12 cellular contexts compared by ENCODE assay signal in the genomic region with DNA sequence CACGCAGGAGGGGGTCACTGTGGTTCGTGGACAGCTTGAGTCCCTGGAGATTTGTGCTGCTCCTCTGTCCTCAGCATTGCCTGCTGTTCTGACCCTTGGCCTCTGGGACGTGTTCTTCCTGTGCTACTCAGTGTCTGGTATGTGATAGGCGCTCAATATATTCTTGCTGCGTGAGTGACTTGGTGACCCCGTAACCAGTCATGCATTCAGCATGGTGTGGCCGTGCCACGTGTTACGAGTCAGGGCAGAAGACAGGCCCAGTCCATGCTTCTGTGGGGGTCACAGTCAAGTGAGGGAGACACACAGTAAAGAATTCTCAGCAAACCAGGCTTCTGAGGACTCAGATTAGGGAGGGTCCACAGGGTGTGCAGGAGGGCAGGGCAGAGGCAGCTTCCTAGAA. TPM values are rescaled to one million over a fixed set of nuclear protein-coding genes. Genes with fewer than 3 reads are reported as not detected.
DNase-seq lines count a peak whose midpoint lies in the region; ATAC-seq and TF ChIP-seq lines count a peak whose summit lies in the region.
"Had no signal": no experiment of that assay in that cellular context is flagged by ENCODE, and none has a peak within 500 bp of the region (broad histone marks: within the 10 kb centered on the region; RNA-seq: fewer than 3 reads in every experiment).

No MANE protein-coding gene starts in this region.

- no peak overlapping the region for H2BK12ac ChIP-seq in trophoblast cell (ENCODE audit: low read length)

- peaks cover 20 to 25% of the 10 kb centered on the region in 2 experiments for H3K4me1 ChIP-seq in trophoblast cell (ENCODE audit: control insufficient read depth in 1 of 2, insufficient read depth in 2 of 2, low read length in 2 of 2)
- peaks cover 0 to 85% (median 35%) of the 10 kb centered on the region in 3 donors for H3K4me1 ChIP-seq in gastroesophageal sphincter
- H3K4me1 ChIP-seq in CD8-positive, alpha-beta memory T cell (ENCODE audit: insufficient read depth, low read length), result peaks cover 64% of the 10 kb centered on the region

- no peak overlapping the region for H3K9ac ChIP-seq in trophoblast cell (ENCODE audit: low read length)
- H3K9ac ChIP-seq: KMS-11 had no signal

- POLR2A ChIA-PET in CD8-positive, alpha-beta memory T cell (lab: Charles Lee), result no interaction called here

- intact Hi-C loops in dendritic cell treated with granulocyte-macrophage colony-stimulating factor and Interleukin-4, amounts not matched to agents 40 ng/mL and 50 ng/mL, for 4 days (cut with micrococcal nuclease), result no loop called here

- no peaks in the 10 kb centered on the region for H3K79me1 ChIP-seq in trophoblast cell (ENCODE audit: low read length)

- H3K27me3 Mint-ChIP-seq in HFFc6 (ENCODE audit: insufficient read depth), result no peaks in the 10 kb centered on the region
- no peaks in the 10 kb centered on the region for H3K27me3 Mint-ChIP-seq in dendritic cell treated with granulocyte-macrophage colony-stimulating factor and Interleukin-4, amounts not matched to agents 40 ng/mL and 50 ng/mL, for 4 days
- H3K27me3 Mint-ChIP-seq in natural killer cell treated with Interleukin-12 subunit alpha and Interleukin-12 subunit beta and Interleukin-15 and Interleukin-18, amount 100 ng/mL, for 72 hours, result no peaks in the 10 kb centered on the region
- no peaks in the 10 kb centered on the region for H3K27me3 Mint-ChIP-seq in CD8-positive, alpha-beta memory T cell

- H3K4me3 ChIP-seq in trophoblast cell (ENCODE audit: low read depth, low read length), result no peak overlapping the region
- H3K4me3 ChIP-seq in gastroesophageal sphincter, result no peak overlapping the region
- H3K4me3 ChIP-seq in CD8-positive, alpha-beta memory T cell (ENCODE audit: low read length), result no peak overlapping the region
- H3K4me3 ChIP-seq: esophagus muscularis mucosa had no signal

- H3K14ac ChIP-seq in trophoblast cell (ENCODE audit: low read length), result no peak overlapping the region

- no peak overlapping the region for H4K91ac ChIP-seq in trophoblast cell (ENCODE audit: low read depth, low read length)

- WGBS in trophoblast cell (ENCODE audit: extremely low coverage, insufficient coverage, insufficient read length), result no CpG with 5 or more reads among the region's 9 CpGs
- WGBS in gastroesophageal sphincter (ENCODE audit: low coverage in 1 of 2), 2 donors, result 70 to 83% methylated on average over 2 of the region's 9 CpGs

- no peak overlapping the region for H4K12ac ChIP-seq in trophoblast cell (ENCODE audit: low read depth, low read length)

- peaks cover 22% of the 10 kb centered on the region for H3K79me2 ChIP-seq in trophoblast cell (ENCODE audit: control insufficient read depth, insufficient read depth, low read length, poor library complexity)

- no peak for TF ChIP-seq POLR2A in gastroesophageal sphincter (IDR thresholded peaks at IDR 0.05)

- H3K36me3 ChIP-seq in trophoblast cell (ENCODE audit: control insufficient read depth in 1 of 2, insufficient read depth in 2 of 2, low read length in 2 of 2) (peaks cover 0 to 8% of the 10 kb centered on the region in 2 experiments), gastroesophageal sphincter (no peaks in the 10 kb centered on the region)
- H3K36me3 ChIP-seq in CD8-positive, alpha-beta memory T cell (ENCODE audit: insufficient read depth, low read length), result no peaks in the 10 kb centered on the region

- H2BK120ac ChIP-seq in trophoblast cell (ENCODE audit: insufficient read depth, low read length, poor library complexity), result no peak overlapping the region

- H3K36me3 Mint-ChIP-seq in HFFc6 (ENCODE audit: low read depth), result peaks cover 11% of the 10 kb centered on the region; the same call in 1 of the 2 replicates
- peaks cover 33% of the 10 kb centered on the region for H3K36me3 Mint-ChIP-seq in dendritic cell treated with granulocyte-macrophage colony-stimulating factor and Interleukin-4, amounts not matched to agents 40 ng/mL and 50 ng/mL, for 4 days (ENCODE audit: low read depth)
- no peaks in the 10 kb centered on the region for H3K36me3 Mint-ChIP-seq in natural killer cell treated with Interleukin-12 subunit alpha and Interleukin-12 subunit beta and Interleukin-15 and Interleukin-18, amount 100 ng/mL, for 72 hours
- peaks cover 0 to 5% (median 2%) of the 10 kb centered on the region in 3 donors for H3K36me3 Mint-ChIP-seq in CD8-positive, alpha-beta memory T cell

- peak; percentile 63 for DNase-seq in HFFc6
- no peak for DNase-seq in trophoblast cell
- no peak for DNase-seq in natural killer cell treated with Interleukin-12 subunit alpha and Interleukin-12 subunit beta and Interleukin-15 and Interleukin-18, amount 100 ng/mL, for 72 hours (ENCODE audit: low spot score)
- no peak for DNase-seq in CD8-positive, alpha-beta memory T cell
- DNase-seq: activated CD4-positive, alpha-beta T cell treated with anti-CD3 and anti-CD28 coated beads for 1 hour; activated naive CD4-positive, alpha-beta T cell treated with anti-CD3 and anti-CD28 coated beads, Interleukin-2, amount 50 U/mL, for 16 hours; left ventricle myocardium superior; SHP77 treated with DMSO at 0.1 percent for 48 hours had no signal

- H3K27me3 ChIP-seq in trophoblast cell (ENCODE audit: insufficient read depth, low read length) (no peaks in the 10 kb centered on the region), gastroesophageal sphincter (no peaks in the 10 kb centered on the region)
- no peaks in the 10 kb centered on the region for H3K27me3 ChIP-seq in CD8-positive, alpha-beta memory T cell (ENCODE audit: insufficient read depth, low read length, poor library complexity, severe bottlenecking)
- H3K27me3 ChIP-seq: esophagus muscularis mucosa had no signal

- no peak for TF ChIP-seq EP300 in gastroesophageal sphincter (IDR thresholded peaks at IDR 0.05)

- peak overlapping the region; percentile 37 for H3K4ac ChIP-seq in trophoblast cell (ENCODE audit: low read depth, low read length)

- CTCF ChIA-PET in CD8-positive, alpha-beta memory T cell (lab: Charles Lee), result interaction anchor here (4.6 kb wide), 1 partner anchor 8 kb away, joined by 22 read pairs; the partner anchor contains the start of gene PPP1R37

- peak overlapping the region; percentile 92 for H3K27ac Mint-ChIP-seq in HFFc6
- H3K27ac Mint-ChIP-seq in dendritic cell treated with granulocyte-macrophage colony-stimulating factor and Interleukin-4, amounts not matched to agents 40 ng/mL and 50 ng/mL, for 4 days, result peak overlapping the region; percentile 50
- no peak overlapping the region for H3K27ac Mint-ChIP-seq in natural killer cell treated with Interleukin-12 subunit alpha and Interleukin-12 subunit beta and Interleukin-15 and Interleukin-18, amount 100 ng/mL, for 72 hours
- H3K27ac Mint-ChIP-seq in CD8-positive, alpha-beta memory T cell, result peak overlapping the region in 2 of 8 donors; percentile 55

- H2AFZ ChIP-seq in trophoblast cell (ENCODE audit: insufficient read depth, low read length, poor library complexity), result no peak overlapping the region

- H3K18ac ChIP-seq in trophoblast cell (ENCODE audit: low read length), result no peak overlapping the region

- peaks cover 53% of the 10 kb centered on the region for H3K4me1 Mint-ChIP-seq in HFFc6 (ENCODE audit: low read depth)
- peaks cover 89% of the 10 kb centered on the region for H3K4me1 Mint-ChIP-seq in dendritic cell treated with granulocyte-macrophage colony-stimulating factor and Interleukin-4, amounts not matched to agents 40 ng/mL and 50 ng/mL, for 4 days (ENCODE audit: low read depth)
- H3K4me1 Mint-ChIP-seq in natural killer cell treated with Interleukin-12 subunit alpha and Interleukin-12 subunit beta and Interleukin-15 and Interleukin-18, amount 100 ng/mL, for 72 hours (ENCODE audit: low read depth in 2 of 2), result peaks cover 48 to 59% of the 10 kb centered on the region in 2 donors
- H3K4me1 Mint-ChIP-seq in CD8-positive, alpha-beta memory T cell, result peaks cover 69 to 92% (median 88%) of the 10 kb centered on the region in 3 donors

- ATAC-seq in gastroesophageal sphincter, result no peak
- no peak for ATAC-seq in natural killer cell treated with Interleukin-12 subunit alpha and Interleukin-12 subunit beta and Interleukin-15 and Interleukin-18, amount 100 ng/mL, for 72 hours
- ATAC-seq: left ventricle myocardium superior had no signal

- H3K4me2 ChIP-seq in trophoblast cell (ENCODE audit: low read length), result no peak overlapping the region
- H3K4me2 ChIP-seq: KMS-11 had no signal

- no peak overlapping the region for H2AK5ac ChIP-seq in trophoblast cell (ENCODE audit: low read length)

- no peaks in the 10 kb centered on the region for H3K9me3 Mint-ChIP-seq in HFFc6
- H3K9me3 Mint-ChIP-seq in dendritic cell treated with granulocyte-macrophage colony-stimulating factor and Interleukin-4, amounts not matched to agents 40 ng/mL and 50 ng/mL, for 4 days, result no peaks in the 10 kb centered on the region
- no peaks in the 10 kb centered on the region for H3K9me3 Mint-ChIP-seq in natural killer cell treated with Interleukin-12 subunit alpha and Interleukin-12 subunit beta and Interleukin-15 and Interleukin-18, amount 100 ng/mL, for 72 hours
- no peaks in the 10 kb centered on the region for H3K9me3 Mint-ChIP-seq in CD8-positive, alpha-beta memory T cell

- TF ChIP-seq CTCF in HFFc6 (IDR thresholded peaks at IDR 0.05), result no peak
- no peak for TF ChIP-seq CTCF in gastroesophageal sphincter (IDR thresholded peaks at IDR 0.05)

- H2BK5ac ChIP-seq in trophoblast cell (ENCODE audit: low read depth, low read length, poor library complexity), result no peak overlapping the region

- peak overlapping the region; percentile 2 for H3K4me3 Mint-ChIP-seq in HFFc6
- no peak overlapping the region for H3K4me3 Mint-ChIP-seq in dendritic cell treated with granulocyte-macrophage colony-stimulating factor and Interleukin-4, amounts not matched to agents 40 ng/mL and 50 ng/mL, for 4 days
- no peak overlapping the region for H3K4me3 Mint-ChIP-seq in natural killer cell treated with Interleukin-12 subunit alpha and Interleukin-12 subunit beta and Interleukin-15 and Interleukin-18, amount 100 ng/mL, for 72 hours
- peak overlapping the region in 3 of 7 donors; percentile 18 to 72 (median 46) for H3K4me3 Mint-ChIP-seq in CD8-positive, alpha-beta memory T cell

- H4K8ac ChIP-seq in trophoblast cell (ENCODE audit: low read depth, low read length), result no peak overlapping the region

- no peak overlapping the region for H3K27ac ChIP-seq in trophoblast cell (ENCODE audit: low read depth, low read length)
- peak overlapping the region in 1 of 4 donors; percentile 10 for H3K27ac ChIP-seq in gastroesophageal sphincter
- H3K27ac ChIP-seq in CD8-positive, alpha-beta memory T cell (ENCODE audit: low read depth, low read length), result no peak overlapping the region
- H3K27ac ChIP-seq: KMS-11 had no signal

- no peaks in the 10 kb centered on the region for H3K9me3 ChIP-seq in trophoblast cell (ENCODE audit: insufficient read depth, low read depth, low read length)
- H3K9me3 ChIP-seq in gastroesophageal sphincter, result no peaks in the 10 kb centered on the region
- no peaks in the 10 kb centered on the region for H3K9me3 ChIP-seq in CD8-positive, alpha-beta memory T cell (ENCODE audit: low read length)
- H3K9me3 ChIP-seq: esophagus muscularis mucosa had no signal

- no peak overlapping the region for H3K23ac ChIP-seq in trophoblast cell (ENCODE audit: low read length)

RNA-seq across cellular contexts. Expression of gene PPP1R37, which starts 7.8 kb away (rescaled TPM):
- 10 to 100 TPM; 20.4 to 27.4 (median 21.6) TPM for total RNA-seq in HFFc6 (2021; fragmentation: NEBNext Ultra II Directional; extraction: Animal tissue kit (Norgen Biotek cat#: 25700))
- polyA plus RNA-seq in trophoblast cell (2013), result 12.8 and 12.9 TPM in 2 replicates
- total RNA-seq in gastroesophageal sphincter, result 10 to 100 TPM; 22.6 to 51.4 (median 24.6) TPM
- 10 to 100 TPM; 18.1 to 36.3 TPM for total RNA-seq in natural killer cell treated with Interleukin-12 subunit alpha and Interleukin-12 subunit beta and Interleukin-15 and Interleukin-18, amount 100 ng/mL, for 72 hours
- 10 to 100 TPM; 17.8 to 18.3 TPM for total RNA-seq in CD8-positive, alpha-beta memory T cell
- 0.79 TPM for polyA plus RNA-seq in CD8-positive, alpha-beta memory T cell

RNA-seq across cellular contexts. Expression of gene GEMIN7, which starts 21.7 kb away (rescaled TPM):
- total RNA-seq in HFFc6 (2021; fragmentation: NEBNext Ultra II Directional; extraction: Animal tissue kit (Norgen Biotek cat#: 25700)), result 10 to 100 TPM; 34.3 to 43.4 (median 39.0) TPM
- polyA plus RNA-seq in trophoblast cell (2013), result 18.4 and 19.0 TPM in 2 replicates
- 10 to 100 TPM in 3 of 4 donors, 1 to 10 TPM in 1; 6.4 to 17.6 (median 14.8) TPM for total RNA-seq in gastroesophageal sphincter
- total RNA-seq in natural killer cell treated with Interleukin-12 subunit alpha and Interleukin-12 subunit beta and Interleukin-15 and Interleukin-18, amount 100 ng/mL, for 72 hours, result 10 to 100 TPM; 59.0 TPM
- total RNA-seq in CD8-positive, alpha-beta memory T cell, result 10 to 100 TPM; 51.6 TPM
- 93.5 TPM for polyA plus RNA-seq in CD8-positive, alpha-beta memory T cell

RNA-seq across cellular contexts. Expression of gene ZNF296, which starts 24.5 kb away (rescaled TPM):
- under 1 TPM; 0.57 to 0.87 (median 0.65) TPM for total RNA-seq in HFFc6 (2021; fragmentation: NEBNext Ultra II Directional; extraction: Animal tissue kit (Norgen Biotek cat#: 25700))
- 0.62 and 0.67 TPM in 2 replicates for polyA plus RNA-seq in trophoblast cell (2013)
- under 1 TPM in 1 of 4 donors, not detected in 3; 0.50 TPM for total RNA-seq in gastroesophageal sphincter
- 1 to 10 TPM; 5.0 to 5.5 TPM for total RNA-seq in natural killer cell treated with Interleukin-12 subunit alpha and Interleukin-12 subunit beta and Interleukin-15 and Interleukin-18, amount 100 ng/mL, for 72 hours
- 1 to 10 TPM; 7.9 to 8.5 TPM for total RNA-seq in CD8-positive, alpha-beta memory T cell
- 6.7 TPM for polyA plus RNA-seq in CD8-positive, alpha-beta memory T cell

RNA-seq across cellular contexts. Expression of gene NKPD1, which starts 60.0 kb away (rescaled TPM):
- under 1 TPM in 5 of 6 experiments, not detected in 1; 0.07 to 0.17 (median 0.07) TPM for total RNA-seq in HFFc6 (2021; fragmentation: NEBNext Ultra II Directional; extraction: Animal tissue kit (Norgen Biotek cat#: 25700))
- 0.10 TPM in 2 replicates for polyA plus RNA-seq in trophoblast cell (2013)
- under 1 TPM in 2 of 4 donors, not detected in 2; 0.16 to 0.39 TPM for total RNA-seq in gastroesophageal sphincter
- total RNA-seq in natural killer cell treated with Interleukin-12 subunit alpha and Interleukin-12 subunit beta and Interleukin-15 and Interleukin-18, amount 100 ng/mL, for 72 hours, result under 1 TPM; 0.14 to 0.22 TPM
- total RNA-seq in CD8-positive, alpha-beta memory T cell, result under 1 TPM; 0.13 to 0.18 TPM
- polyA plus RNA-seq in CD8-positive, alpha-beta memory T cell, result 0.20 TPM

Comparison
In these comparisons a context has a peak if more than half of its experiments do, and no peak if none do; other contexts are left out.
1. H3K27ac Mint-ChIP-seq: peak in HFFc6 (single experiment) and dendritic cell treated with granulocyte-macrophage colony-stimulating factor and Interleukin-4, amounts not matched to agents 40 ng/mL and 50 ng/mL, for 4 days (single experiment); none in natural killer cell treated with Interleukin-12 subunit alpha and Interleukin-12 subunit beta and Interleukin-15 and Interleukin-18, amount 100 ng/mL, for 72 hours (0 of 2).